In the genomic region with DNA sequence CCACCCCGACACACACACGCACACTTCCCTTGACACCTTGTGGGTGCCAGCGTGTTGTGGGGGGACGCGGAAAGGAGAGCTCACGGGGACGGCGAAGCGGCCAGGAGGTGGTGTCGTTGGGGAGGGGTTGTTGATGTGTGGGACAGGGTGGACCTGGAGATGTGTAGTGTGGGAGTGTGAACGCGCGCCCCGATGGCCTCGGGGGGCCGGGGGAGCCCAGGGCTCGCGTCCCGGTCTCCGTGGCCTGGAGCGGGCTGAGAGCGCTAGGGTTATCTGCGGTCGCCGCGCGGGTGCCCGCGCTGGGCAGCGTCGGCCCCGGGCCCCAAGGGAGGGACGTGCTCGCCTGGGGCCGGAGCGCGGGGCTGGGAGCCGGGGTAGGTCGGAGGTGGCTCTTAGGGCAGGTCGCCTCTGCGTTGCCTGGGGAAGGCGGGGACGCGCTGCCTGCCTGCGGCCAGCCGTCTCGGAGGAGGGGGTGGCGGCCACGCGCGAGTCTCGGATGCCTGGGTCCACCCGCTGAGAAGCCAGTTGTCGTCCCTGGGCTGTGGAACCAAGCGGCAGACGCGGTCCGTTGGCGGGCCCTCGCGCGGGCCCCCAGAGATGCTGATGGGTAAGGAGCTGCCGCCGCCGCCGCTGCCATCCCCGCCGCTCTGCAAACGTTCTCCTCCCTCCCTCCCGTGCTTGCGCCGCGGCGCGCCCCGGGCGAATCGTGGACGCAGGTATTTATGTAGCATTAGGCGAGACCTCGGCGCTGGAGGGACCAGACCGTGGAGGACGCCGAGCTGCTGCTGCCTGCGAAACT, we compare ENCODE assay signal across 8 cellular contexts. TPM values are rescaled to one million over a fixed set of nuclear protein-coding genes. Genes with fewer than 3 reads are reported as not detected.
A peak's percentile ranks its signal among the peaks of the same experiment; 100 is the strongest.
DNase-seq lines count a peak whose midpoint lies in the region; ATAC-seq and TF ChIP-seq lines count a peak whose summit lies in the region.

No MANE protein-coding gene starts in this region.

- H3K9ac ChIP-seq in HCT116 (ENCODE audit: low read length): peak overlapping the region; percentile 67

- no peaks in the 10 kb centered on the region for H3K9me3 Mint-ChIP-seq in natural killer cell

- peaks cover 4 to 26% of the 10 kb centered on the region in 2 experiments; a peak in 3 of 4 replicates for H3K4me1 ChIP-seq in HCT116 (ENCODE audit: control insufficient read depth in 1 of 2, insufficient read depth in 2 of 2, low read length in 2 of 2)
- peaks cover 16 to 48% (median 46%) of the 10 kb centered on the region in 4 donors for H3K4me1 ChIP-seq in esophagus muscularis mucosa

- no peak for ATAC-seq in HCT116
- no peak for ATAC-seq in natural killer cell
- no peak for ATAC-seq in HG02642 (IDR thresholded peaks at IDR 0.05; ENCODE audit: poor library complexity, unreplicated experiment)
- no peak for ATAC-seq in HG02840 (IDR thresholded peaks at IDR 0.05; ENCODE audit: low FRiP score, unreplicated experiment)

- no peaks in the 10 kb centered on the region for H3K9me2 ChIP-seq in HCT116 (ENCODE audit: insufficient read depth)

- DNase-seq in BJ (ENCODE audit: low read depth): no peak
- no peak for DNase-seq in HCT116 (ENCODE audit: low read depth, low spot score)
- DNase-seq in esophagus muscularis mucosa (ENCODE audit: extremely low spot score): no peak
- no peak for DNase-seq in natural killer cell
- DNase-seq in GOT3 (lab: John Stamatoyannopoulos, UW): no peak

- TF ChIP-seq RAD21 in HCT116 (IDR thresholded peaks at IDR 0.05; ENCODE audit: low read depth): no peak

- no peaks in the 10 kb centered on the region for H3K36me3 Mint-ChIP-seq in natural killer cell

- intact Hi-C loops in HCT116 (cut with micrococcal nuclease) (no loop called here), esophagus muscularis mucosa (cut with DNase I) (loop anchor here (5.0 to 10.0 kb wide), 2 partner anchors 78 to 236 kb away; no protein-coding TSS in a partner anchor), natural killer cell (cut with micrococcal nuclease) (no loop called here)

- no peaks in the 10 kb centered on the region for H3K36me3 ChIP-seq in BJ (ENCODE audit: control insufficient read depth, insufficient read depth, low read length)
- no peaks in the 10 kb centered on the region for H3K36me3 ChIP-seq in HCT116 (ENCODE audit: control insufficient read depth in 1 of 2, insufficient read depth in 2 of 2, low read length in 2 of 2)
- H3K36me3 ChIP-seq in esophagus muscularis mucosa: no peaks in the 10 kb centered on the region

- H3K27ac Mint-ChIP-seq in natural killer cell: no peak overlapping the region

- CTCF ChIA-PET in BJ (lab: Yijun Ruan, JAX): no interaction called here
- CTCF ChIA-PET in HCT116 (lab: Charles Lee): no interaction called here

- TF ChIP-seq EP300 in esophagus muscularis mucosa (IDR thresholded peaks at IDR 0.05): no peak

- H3K4me2 ChIP-seq in HCT116 (ENCODE audit: low read length): peak overlapping the region; percentile 91

- H2AFZ ChIP-seq in HCT116 (ENCODE audit: low read depth, low read length, poor library complexity, severe bottlenecking): no peak overlapping the region

- TF ChIP-seq POLR2A in HCT116 (IDR thresholded peaks at IDR 0.05; ENCODE audit: borderline replicate concordance, extremely low read depth, insufficient read depth, insufficient read length) (no peak), esophagus muscularis mucosa (IDR thresholded peaks at IDR 0.05; ENCODE audit: low read depth) (no peak)

- TF ChIP-seq CTCF in BJ (IDR thresholded peaks at IDR 0.05; ENCODE audit: insufficient read depth, low read depth, low read length): peak; percentile 23; the same call in 1 of the 2 replicates
- TF ChIP-seq CTCF in HCT116 (IDR thresholded peaks at IDR 0.05 in 2 of 3, conservative IDR thresholded peaks at IDR 0.05 in 1 of 3; ENCODE audit: borderline replicate concordance in 1 of 3, insufficient read depth in 1 of 3, low read depth in 2 of 3, low read length in 2 of 3): no peak
- TF ChIP-seq CTCF in WI38 (IDR thresholded peaks at IDR 0.05; ENCODE audit: low read depth, low read length): no peak
- peak in 2 of 3 experiments; percentile 6 to 7 for TF ChIP-seq CTCF in esophagus muscularis mucosa (IDR thresholded peaks at IDR 0.05)
- TF ChIP-seq CTCF in natural killer cell (IDR thresholded peaks at IDR 0.05): no peak

- peak overlapping the region; percentile 51; the same call in 1 of the 2 replicates for H3K27ac ChIP-seq in HCT116 (ENCODE audit: low read depth, low read length)
- H3K27ac ChIP-seq in esophagus muscularis mucosa (replicated peaks in 1 of 4): peak overlapping the region; percentile 94 to 97 (median 95)

- no TSS peak for BruUV-seq in HCT116 (replicated peaks; lab: Mats Ljungman, UMichigan)

- H3K9me3 ChIP-seq in HCT116 (ENCODE audit: control insufficient read depth in 1 of 2, insufficient read depth in 1 of 2, low read depth in 1 of 2, low read length in 2 of 2) (no peaks in the 10 kb centered on the region), esophagus muscularis mucosa (no peaks in the 10 kb centered on the region)

- peak overlapping the region; percentile 82 for H3K4me3 ChIP-seq in BJ (ENCODE audit: low read depth, low read length)
- peak overlapping the region; percentile 65 to 72 for H3K4me3 ChIP-seq in HCT116 (replicated peaks in 1 of 2; ENCODE audit: low read depth in 1 of 2, low read length in 2 of 2)
- H3K4me3 ChIP-seq in WI38 (ENCODE audit: low read depth, low read length): peak overlapping the region; percentile 83
- peak overlapping the region; percentile 89 to 96 (median 92) for H3K4me3 ChIP-seq in esophagus muscularis mucosa

- H3K4me3 Mint-ChIP-seq in natural killer cell: peak overlapping the region; percentile 86

- H3K27me3 Mint-ChIP-seq in natural killer cell (ENCODE audit: low read depth in 2 of 2): peaks cover 64 to 72% of the 10 kb centered on the region in 2 donors

- H3K79me2 ChIP-seq in HCT116 (ENCODE audit: insufficient read depth, low read length): peaks cover 54% of the 10 kb centered on the region

- 0% methylated on average over 9 of the region's 86 CpGs for WGBS in esophagus muscularis mucosa

- H4K20me1 ChIP-seq in HCT116 (ENCODE audit: insufficient read depth): no peaks in the 10 kb centered on the region

- H3K27me3 ChIP-seq in BJ (ENCODE audit: control insufficient read depth, insufficient read depth, low read length): no peaks in the 10 kb centered on the region
- no peaks in the 10 kb centered on the region for H3K27me3 ChIP-seq in HCT116 (ENCODE audit: insufficient read depth, low read length)
- H3K27me3 ChIP-seq in esophagus muscularis mucosa: peaks cover 0 to 11% (median 0%) of the 10 kb centered on the region in 4 donors

- POLR2A ChIA-PET in BJ (lab: Charles Lee): interaction anchor here (0.6 kb wide), 1 partner anchor 1565 kb away, joined by 3 read pairs; no protein-coding TSS in a partner anchor
- POLR2A ChIA-PET in HCT116 (lab: Charles Lee): no interaction called here

- RAD21 ChIA-PET in HCT116 (lab: Charles Lee; ENCODE audit: low non-redundant PET in 1 of 2, low total read pairs in 2 of 2, uncharacterized antibody in 2 of 2, unreplicated experiment in 2 of 2): no interaction called here

- peaks cover 12% of the 10 kb centered on the region in 2 donors for H3K4me1 Mint-ChIP-seq in natural killer cell

TF ChIP-seq in HCT116, 20 proteins besides CTCF, POLR2A, EP300 and RAD21:
- TF ChIP-seq EZH2phosphoT487 (IDR thresholded peaks at IDR 0.05; ENCODE audit: borderline replicate concordance) (no peak), EZH2 (IDR thresholded peaks at IDR 0.05) (no peak), CEBPB (IDR thresholded peaks at IDR 0.05; ENCODE audit: low read depth) (no peak), TCF7L2 (IDR thresholded peaks at IDR 0.05; ENCODE audit: borderline replicate concordance, extremely low read depth, insufficient read depth, insufficient read length) (no peak), CBX3 (IDR thresholded peaks at IDR 0.05; ENCODE audit: low read depth) (no peak), POLR2AphosphoS5 (IDR thresholded peaks at IDR 0.05; ENCODE audit: low read depth, low read length) (no peak)

RNA-seq across cellular contexts. Expression of a gene that starts 1.6 kb away (rescaled TPM):
- polyA plus RNA-seq in BJ (2011; rRNA removed): 8.1 and 10.0 TPM in 2 replicates
- polyA minus RNA-seq in BJ (2011; rRNA and poly(A)+ RNA removed): 7.4 and 8.9 TPM in 2 replicates
- total RNA-seq in HCT116 (2021; ENCODE audit: unreplicated experiment) (16.7 TPM), esophagus muscularis mucosa (10 to 100 TPM; 22.0 to 26.1 (median 23.4) TPM), natural killer cell (under 1 TPM; 0.24 to 0.43 (median 0.33) TPM)
- 13.5 and 18.3 TPM in 2 replicates for polyA plus RNA-seq in HCT116 (2012)

Comparison
In these comparisons a context has a peak if more than half of its experiments do, and no peak if none do; other contexts are left out.
1. CTCF ChIP-seq: peak in BJ (single experiment) and esophagus muscularis mucosa (2 of 3); none in HCT116 (0 of 3), WI38 (single experiment) and natural killer cell (single experiment).
2. RNA of a gene that starts 1.6 kb away (total RNA-seq): 22.0 to 26.1 TPM in esophagus muscularis mucosa and 16.7 TPM in HCT116 (single experiment); 0.24 to 0.43 TPM in natural killer cell; every median in the first group is over 10 times any median in the second.
3. Peak in every context shown above with its lines, with median percentiles within 50 percentile points of each other: H3K4me3 ChIP-seq.